ENCODE assay signal across 15 cellular contexts in genomic region chr13:33526718-33527117, GRCh38.
"Had no signal": no experiment of that assay in that cellular context is flagged by ENCODE, and none has a peak within 500 bp of the region (broad histone marks: within the 10 kb centered on the region; RNA-seq: fewer than 3 reads in every experiment).

No MANE protein-coding gene starts in this region.

- H3K4me3 ChIP-seq: suprapubic skin had no signal

- DNase-seq: activated CD4-positive, alpha-beta T cell treated with anti-CD3 and anti-CD28 coated beads for 1 hour; activated CD4-positive, alpha-beta T cell treated with anti-CD3 and anti-CD28 coated beads, Interleukin-2, amount 50 U/mL, for 48 hours; activated CD8-positive, alpha-beta memory T cell treated with anti-CD3 and anti-CD28 coated beads, Interleukin-2, amount 10 ng/mL, durations not matched to agents 7 days and 5 days; activated gamma-delta T cell; activated naive CD8-positive, alpha-beta T cell treated with anti-CD3 and anti-CD28 coated beads for 36 hours; activated T-cell treated with anti-CD3 and anti-CD28 coated beads, Interleukin-2, amount 50 U/mL, for 4 hours; aorta; foreskin melanocyte; head of caudate nucleus; occipital lobe; stimulated activated CD4-positive, alpha-beta T cell treated with anti-CD3 and anti-CD28 coated beads, Interleukin-2, amount 100 ng/mL, for 24 hours had no signal

- H3K36me3 Mint-ChIP-seq: natural killer cell treated with Interleukin-12 subunit alpha and Interleukin-12 subunit beta and Interleukin-15 and Interleukin-18, amount 100 ng/mL, for 72 hours; type B pancreatic cell had no signal

- H3K27ac ChIP-seq: suprapubic skin had no signal

- FAIRE-seq: bronchial epithelial cell had no signal

- H3K27me3 Mint-ChIP-seq: activated CD8-positive, alpha-beta memory T cell treated with anti-CD3 and anti-CD28 coated beads, Interleukin-2, amount 10 ng/mL, durations not matched to agents 7 days and 5 days; activated naive CD8-positive, alpha-beta T cell treated with anti-CD3 and anti-CD28 coated beads for 36 hours; type B pancreatic cell had no signal

- H3K9me3 Mint-ChIP-seq: activated T-cell treated with anti-CD3 and anti-CD28 coated beads, Interleukin-2, amount 50 U/mL, for 4 hours; natural killer cell treated with Interleukin-12 subunit alpha and Interleukin-12 subunit beta and Interleukin-15 and Interleukin-18, amount 100 ng/mL, for 72 hours; type B pancreatic cell had no signal

- H3K36me3 ChIP-seq: suprapubic skin had no signal

- H3K4me3 Mint-ChIP-seq: activated CD8-positive, alpha-beta memory T cell treated with anti-CD3 and anti-CD28 coated beads, Interleukin-2, amount 10 ng/mL, durations not matched to agents 7 days and 5 days; activated naive CD8-positive, alpha-beta T cell treated with anti-CD3 and anti-CD28 coated beads for 36 hours; activated T-cell treated with anti-CD3 and anti-CD28 coated beads, Interleukin-2, amount 50 U/mL, for 4 hours; natural killer cell treated with Interleukin-12 subunit alpha and Interleukin-12 subunit beta and Interleukin-15 and Interleukin-18, amount 100 ng/mL, for 72 hours; type B pancreatic cell had no signal

- H3K9me3 ChIP-seq: suprapubic skin had no signal

- H3K27me3 ChIP-seq: suprapubic skin had no signal

- H3K27ac Mint-ChIP-seq: activated CD8-positive, alpha-beta memory T cell treated with anti-CD3 and anti-CD28 coated beads, Interleukin-2, amount 10 ng/mL, durations not matched to agents 7 days and 5 days; activated naive CD8-positive, alpha-beta T cell treated with anti-CD3 and anti-CD28 coated beads for 36 hours; natural killer cell treated with Interleukin-12 subunit alpha and Interleukin-12 subunit beta and Interleukin-15 and Interleukin-18, amount 100 ng/mL, for 72 hours; type B pancreatic cell had no signal
